21 cellular contexts compared by ENCODE assay signal in the genomic region with DNA sequence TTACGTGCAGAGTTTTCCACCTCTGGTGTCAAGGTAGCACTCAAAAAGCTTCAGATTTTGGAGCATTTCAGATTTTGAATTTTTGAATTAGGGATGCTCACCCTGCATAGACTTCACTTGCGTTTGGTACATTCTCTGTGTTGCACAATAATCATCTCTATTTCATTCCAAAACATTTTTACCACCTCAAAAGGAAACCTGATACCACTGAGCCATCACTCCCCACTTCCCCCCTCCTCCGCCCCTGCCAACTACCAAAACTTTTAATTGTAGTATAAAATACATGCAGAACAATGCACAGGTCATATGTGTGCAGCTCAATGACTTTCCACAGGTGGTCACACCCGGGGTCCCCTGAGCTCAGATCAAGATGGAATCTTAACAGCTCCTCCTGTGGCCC.
A peak's percentile ranks its signal among the peaks of the same experiment; 100 is the strongest.
DNase-seq lines count a peak whose midpoint lies in the region; ATAC-seq and TF ChIP-seq lines count a peak whose summit lies in the region.
"Had no signal": no experiment of that assay in that cellular context is flagged by ENCODE, and none has a peak within 500 bp of the region (broad histone marks: within the 10 kb centered on the region; RNA-seq: fewer than 3 reads in every experiment).

No MANE protein-coding gene starts in this region.

- H3K79me2 ChIP-seq in DND-41 (ENCODE audit: insufficient read depth, low read length): no peaks in the 10 kb centered on the region

- peak; percentile 30 for ATAC-seq in DND-41 (ENCODE audit: insufficient read depth, low read depth)
- ATAC-seq in naive thymus-derived CD8-positive, alpha-beta T cell: peak; percentile 34 to 52
- ATAC-seq: A549, psoas muscle had no signal

- peaks cover 5% of the 10 kb centered on the region for H3K9me3 Mint-ChIP-seq in activated CD4-positive, alpha-beta T cell treated with anti-CD3 and anti-CD28 coated beads, Interleukin-2, amount 10 ng/mL, durations not matched to agents 24 days and 14 days
- no peaks in the 10 kb centered on the region for H3K9me3 Mint-ChIP-seq in T-helper 2 cell treated with Interferon-gamma antibody and Interleukin-4, amounts not matched to agents 5 μg/mL and 100 μg/mL, for 36 hours
- H3K9me3 Mint-ChIP-seq in naive thymus-derived CD8-positive, alpha-beta T cell: peaks cover 0 to 3% (median 0%) of the 10 kb centered on the region in 9 donors
- no peaks in the 10 kb centered on the region for H3K9me3 Mint-ChIP-seq in mesothelial cell of epicardium
- H3K9me3 Mint-ChIP-seq: neural crest cell had no signal

- no peaks in the 10 kb centered on the region for H4K20me1 ChIP-seq in DND-41 (ENCODE audit: insufficient read depth, low read length)

- DNase-seq in activated CD4-positive, alpha-beta T cell treated with anti-CD3 and anti-CD28 coated beads, Interleukin-2, amount 10 ng/mL, durations not matched to agents 24 days and 14 days: peak; percentile 56
- DNase-seq in activated CD4-positive, alpha-beta T cell treated with anti-CD3 and anti-CD28 coated beads for 1 hour: no peak
- peak; percentile 72 for DNase-seq in DND-41
- peak; percentile 22 for DNase-seq in T-helper 2 cell treated with Interferon-gamma antibody and Interleukin-4, amounts not matched to agents 5 μg/mL and 100 μg/mL, for 36 hours (ENCODE audit: low spot score)
- peak in 2 of 10 donors; percentile 32 to 44 for DNase-seq in naive thymus-derived CD8-positive, alpha-beta T cell
- no peak for DNase-seq in NCI-H526 (lab: John Stamatoyannopoulos, UW)
- DNase-seq in mesothelial cell of epicardium (ENCODE audit: low spot score in 2 of 2, unreplicated experiment in 2 of 2): no peak
- DNase-seq in KG1 (lab: John Stamatoyannopoulos, UW): no peak
- DNase-seq: activated CD4-positive, CD25-positive, alpha-beta regulatory T cell treated with anti-CD3 and anti-CD28 coated beads, Interleukin-2, amount 50 U/mL, for 72 hours; amygdala; head of caudate nucleus; midbrain; NCI-H1417; NCI-H2107; NCI-H510A; psoas muscle; T1000 had no signal

- TF ChIP-seq CTCF in DND-41 (IDR thresholded peaks at IDR 0.05; ENCODE audit: borderline replicate concordance, extremely low read depth, low read length, poor library complexity, severe bottlenecking) (no peak), mesothelial cell of epicardium (IDR thresholded peaks at IDR 0.05; ENCODE audit: unreplicated experiment) (no peak)

- peak overlapping the region; percentile 48; the same call in 1 of the 2 replicates for H3K4me2 ChIP-seq in DND-41 (ENCODE audit: insufficient read depth, low read length)
- H3K4me2 ChIP-seq: A549 had no signal

- intact Hi-C loops in activated CD4-positive, alpha-beta T cell treated with anti-CD3 and anti-CD28 coated beads, Interleukin-2, amount 10 ng/mL, durations not matched to agents 24 days and 14 days (cut with micrococcal nuclease): loop anchor here (1.0 kb wide), 1 partner anchor 161 kb away; no protein-coding TSS in a partner anchor

- no peaks in the 10 kb centered on the region for H3K9me3 ChIP-seq in DND-41 (ENCODE audit: insufficient read depth, low read length, severe bottlenecking)
- H3K9me3 ChIP-seq: A549, HAP-1, psoas muscle had no signal

- H3K4me1 ChIP-seq in DND-41 (ENCODE audit: insufficient read depth, low read length): peaks cover 76% of the 10 kb centered on the region
- H3K4me1 ChIP-seq: A549, HAP-1 had no signal

- no peak overlapping the region for H3K4me3 ChIP-seq in DND-41 (ENCODE audit: low read depth in 1 of 2, low read length in 2 of 2)
- H3K4me3 ChIP-seq: A549, HAP-1, psoas muscle, skin epidermis had no signal

- no peaks in the 10 kb centered on the region for H3K36me3 Mint-ChIP-seq in activated CD4-positive, alpha-beta T cell treated with anti-CD3 and anti-CD28 coated beads, Interleukin-2, amount 10 ng/mL, durations not matched to agents 24 days and 14 days (ENCODE audit: low read depth)
- H3K36me3 Mint-ChIP-seq in T-helper 2 cell treated with Interferon-gamma antibody and Interleukin-4, amounts not matched to agents 5 μg/mL and 100 μg/mL, for 36 hours (ENCODE audit: low read depth): no peaks in the 10 kb centered on the region
- no peaks in the 10 kb centered on the region for H3K36me3 Mint-ChIP-seq in naive thymus-derived CD8-positive, alpha-beta T cell
- no peaks in the 10 kb centered on the region for H3K36me3 Mint-ChIP-seq in mesothelial cell of epicardium

- H3K27ac ChIP-seq in DND-41 (ENCODE audit: low read length): peak overlapping the region; percentile 59
- H3K27ac ChIP-seq: A549, psoas muscle, skin epidermis had no signal

- no peaks in the 10 kb centered on the region for H3K27me3 ChIP-seq in DND-41 (ENCODE audit: insufficient read depth, low read length, poor library complexity)

- no peak overlapping the region for H3K9ac ChIP-seq in DND-41 (ENCODE audit: low read depth, low read length)

- no peaks in the 10 kb centered on the region for H3K36me3 ChIP-seq in DND-41 (ENCODE audit: insufficient read depth, low read length)
- H3K36me3 ChIP-seq: HAP-1 had no signal

- no peak overlapping the region for H3K27ac Mint-ChIP-seq in activated CD4-positive, alpha-beta T cell treated with anti-CD3 and anti-CD28 coated beads, Interleukin-2, amount 10 ng/mL, durations not matched to agents 24 days and 14 days
- no peak overlapping the region for H3K27ac Mint-ChIP-seq in T-helper 2 cell treated with Interferon-gamma antibody and Interleukin-4, amounts not matched to agents 5 μg/mL and 100 μg/mL, for 36 hours
- H3K27ac Mint-ChIP-seq in naive thymus-derived CD8-positive, alpha-beta T cell: peak overlapping the region in 2 of 10 donors; percentile 28
- H3K27ac Mint-ChIP-seq in mesothelial cell of epicardium: no peak overlapping the region

- H3K27me3 Mint-ChIP-seq in activated CD4-positive, alpha-beta T cell treated with anti-CD3 and anti-CD28 coated beads, Interleukin-2, amount 10 ng/mL, durations not matched to agents 24 days and 14 days: peaks cover 54% of the 10 kb centered on the region
- peaks cover 61% of the 10 kb centered on the region for H3K27me3 Mint-ChIP-seq in T-helper 2 cell treated with Interferon-gamma antibody and Interleukin-4, amounts not matched to agents 5 μg/mL and 100 μg/mL, for 36 hours (ENCODE audit: low read depth)
- peaks cover 0 to 8% (median 4%) of the 10 kb centered on the region in 5 donors for H3K27me3 Mint-ChIP-seq in naive thymus-derived CD8-positive, alpha-beta T cell
- H3K27me3 Mint-ChIP-seq in mesothelial cell of epicardium (ENCODE audit: low read depth): peaks cover 69% of the 10 kb centered on the region

- peaks cover 47% of the 10 kb centered on the region for H3K4me1 Mint-ChIP-seq in activated CD4-positive, alpha-beta T cell treated with anti-CD3 and anti-CD28 coated beads, Interleukin-2, amount 10 ng/mL, durations not matched to agents 24 days and 14 days
- peaks cover 45% of the 10 kb centered on the region for H3K4me1 Mint-ChIP-seq in T-helper 2 cell treated with Interferon-gamma antibody and Interleukin-4, amounts not matched to agents 5 μg/mL and 100 μg/mL, for 36 hours (ENCODE audit: low read depth)
- peaks cover 32 to 74% (median 72%) of the 10 kb centered on the region in 4 donors for H3K4me1 Mint-ChIP-seq in naive thymus-derived CD8-positive, alpha-beta T cell
- H3K4me1 Mint-ChIP-seq in mesothelial cell of epicardium: no peaks in the 10 kb centered on the region

- POLR2A ChIA-PET in naive thymus-derived CD8-positive, alpha-beta T cell (lab: Charles Lee): no interaction called here

- peak overlapping the region; percentile 7 for H3K4me3 Mint-ChIP-seq in activated CD4-positive, alpha-beta T cell treated with anti-CD3 and anti-CD28 coated beads, Interleukin-2, amount 10 ng/mL, durations not matched to agents 24 days and 14 days
- H3K4me3 Mint-ChIP-seq in T-helper 2 cell treated with Interferon-gamma antibody and Interleukin-4, amounts not matched to agents 5 μg/mL and 100 μg/mL, for 36 hours: peak overlapping the region; percentile 8
- peak overlapping the region in 7 of 10 donors; percentile 3 to 66 (median 41) for H3K4me3 Mint-ChIP-seq in naive thymus-derived CD8-positive, alpha-beta T cell
- no peak overlapping the region for H3K4me3 Mint-ChIP-seq in mesothelial cell of epicardium
- H3K4me3 Mint-ChIP-seq: neural crest cell had no signal

- H2AFZ ChIP-seq in DND-41 (ENCODE audit: low read depth, low read length): no peak overlapping the region

Comparison
In these comparisons a context has a peak if more than half of its experiments do, and no peak if none do; other contexts are left out.
1. DNase-seq: peak in activated CD4-positive, alpha-beta T cell treated with anti-CD3 and anti-CD28 coated beads, Interleukin-2, amount 10 ng/mL, durations not matched to agents 24 days and 14 days (single experiment), DND-41 (single experiment) and T-helper 2 cell treated with Interferon-gamma antibody and Interleukin-4, amounts not matched to agents 5 μg/mL and 100 μg/mL, for 36 hours (single experiment); none in activated CD4-positive, alpha-beta T cell treated with anti-CD3 and anti-CD28 coated beads for 1 hour (single experiment), NCI-H526 (0 of 2), mesothelial cell of epicardium (0 of 2) and KG1 (single experiment).